8 cellular contexts compared by ENCODE assay signal in genomic region chr1:100249537-100250257, GRCh38. TPM values are rescaled to one million over a fixed set of nuclear protein-coding genes. Genes with fewer than 3 reads are reported as not detected.
DNase-seq lines count a peak whose midpoint lies in the region; ATAC-seq and TF ChIP-seq lines count a peak whose summit lies in the region.

Gene DBT, minus strand, starts transcription at chr1:100249834. Its CDS starts 14 bp downstream, at chr1:100249820.

- no peaks in the 10 kb centered on the region for H4K20me1 ChIP-seq in SK-N-SH (ENCODE audit: insufficient read depth)

- H3K4me2 ChIP-seq in SK-N-SH = peak within 1 kb of the TSS; percentile 86

- H3K9ac ChIP-seq in SK-N-SH = peak within 1 kb of the TSS; percentile 81

- H3K36me3 ChIP-seq in SK-N-SH (replicated peaks in 1 of 2; ENCODE audit: control insufficient read depth in 1 of 2, insufficient read depth in 2 of 2, low read length in 1 of 2) (peaks cover 0 to 8% of the 10 kb centered on the region in 2 experiments), thoracic aorta (no peaks in the 10 kb centered on the region)

- H3K9me3 ChIP-seq in SK-N-SH (no peaks in the 10 kb centered on the region), thoracic aorta (no peaks in the 10 kb centered on the region)

- TF ChIP-seq CTCF in SK-N-SH (IDR thresholded peaks at IDR 0.05) (no peak), omental fat pad (IDR thresholded peaks at IDR 0.05) (no peak), thoracic aorta (IDR thresholded peaks at IDR 0.05) (no peak)

- peak within 1 kb of the TSS; percentile 93 for H2AFZ ChIP-seq in SK-N-SH (ENCODE audit: low read depth)

- H3K4me1 ChIP-seq in SK-N-SH (ENCODE audit: control insufficient read depth in 1 of 2, insufficient read depth in 2 of 2, low read depth in 1 of 2, low read length in 1 of 2) (peaks cover 8 to 10% of the 10 kb centered on the region in 2 experiments; a peak in 3 of 4 replicates), thoracic aorta (ENCODE audit: control insufficient read depth in 1 of 2, low read depth in 2 of 2) (peaks cover 5 to 15% of the 10 kb centered on the region in 2 donors)

- H3K27ac ChIP-seq in SK-N-SH (ENCODE audit: low read depth in 2 of 2, low read length in 1 of 2) = peak within 1 kb of the TSS; percentile 59 to 94
- peak within 1 kb of the TSS; percentile 87 to 96 for H3K27ac ChIP-seq in thoracic aorta

- WGBS in SK-N-SH (ENCODE audit: low lambda C conversion rate) = 1% methylated on average over 27 of the region's 31 CpGs

- DNase-seq in NCI-H1092 (lab: John Stamatoyannopoulos, UW) (peak; percentile 92), SK-N-SH (peak; percentile 89), glomerular visceral epithelial cell (ENCODE audit: extremely low spot score) (peak; percentile 93), omental fat pad (ENCODE audit: low spot score) (peak; percentile 82), thoracic aorta (ENCODE audit: low spot score) (peak; percentile 96)
- DNase-seq in activated naive CD4-positive, alpha-beta T cell treated with anti-CD3 and anti-CD28 coated beads, Interleukin-2, amount 50 U/mL, for 16 hours = peak; percentile 93

- no peaks in the 10 kb centered on the region for H3K9me2 ChIP-seq in SK-N-SH

- POLR2A ChIA-PET in SK-N-SH (lab: Yijun Ruan, JAX) = interaction anchor here (0.6 to 2.6 kb wide), 4 partner anchors 16 to 117 kb away, joined by 3 to 17 read pairs (median 3); partner anchors contain the start of genes RTCA, SASS6 and TRMT13

- CTCF ChIA-PET in SK-N-SH (lab: Yijun Ruan, JAX) = interaction anchor here (1.0 to 1.8 kb wide), 3 partner anchors 28 to 210 kb away, joined by 3 to 6 read pairs (median 5); no protein-coding TSS in a partner anchor

- H3K27me3 ChIP-seq in SK-N-SH (ENCODE audit: insufficient read depth) (no peaks in the 10 kb centered on the region), thoracic aorta (replicated peaks; ENCODE audit: insufficient read depth) (no peaks in the 10 kb centered on the region)

- TF ChIP-seq RAD21 in SK-N-SH (IDR thresholded peaks at IDR 0.05; ENCODE audit: low read length) = no peak

- TF ChIP-seq EP300 in SK-N-SH (IDR thresholded peaks at IDR 0.05; ENCODE audit: borderline replicate concordance in 1 of 2, low read depth in 1 of 2, low read length in 1 of 2) = peak in 1 of 2 experiments; percentile 24; a peak in 1 of 4 replicates

- peaks cover 38% of the 10 kb centered on the region for H3K79me2 ChIP-seq in SK-N-SH (ENCODE audit: insufficient read depth)

- H3K4me3 ChIP-seq in GM08714 (ENCODE audit: low read length) (peak within 1 kb of the TSS; percentile 90), SK-N-SH (ENCODE audit: low read depth in 2 of 2, low read length in 1 of 2) (peak within 1 kb of the TSS; percentile 73 to 91), thoracic aorta (peak within 1 kb of the TSS; percentile 80)

- H3F3A ChIP-seq in SK-N-SH (replicated peaks; ENCODE audit: insufficient read depth) = no peaks in the 10 kb centered on the region

- ATAC-seq in HG02588 (IDR thresholded peaks at IDR 0.05; ENCODE audit: unreplicated experiment) (peak; percentile 100), omental fat pad (ENCODE audit: low FRiP score) (peak; percentile 100), thoracic aorta (ENCODE audit: insufficient number of reproducible peaks, low FRiP score, low read depth) (peak; percentile 97)

TF ChIP-seq in SK-N-SH, 30 proteins besides CTCF, POLR2A, EP300 and RAD21 (continues in another document):
- TF ChIP-seq NRF1 (IDR thresholded peaks at IDR 0.05; ENCODE audit: low read depth, low read length) = no peak
- peak; percentile 68; the same call in 1 of the 2 replicates for TF ChIP-seq MAX (IDR thresholded peaks at IDR 0.05; ENCODE audit: low read depth)
- no peak for TF ChIP-seq TEAD4 (IDR thresholded peaks at IDR 0.05; ENCODE audit: borderline replicate concordance, insufficient read depth)
- TF ChIP-seq MEF2A (IDR thresholded peaks at IDR 0.05; ENCODE audit: borderline replicate concordance, low read depth) = no peak
- peak; percentile 74 for TF ChIP-seq GABPA (IDR thresholded peaks at IDR 0.05; ENCODE audit: low read depth)
- TF ChIP-seq REST (IDR thresholded peaks at IDR 0.05; ENCODE audit: low read depth, low read length) = peak; percentile 70
- peak; percentile 77; the same call in 1 of the 2 replicates for TF ChIP-seq RFX5 (IDR thresholded peaks at IDR 0.05; ENCODE audit: low read length)
- no peak for TF ChIP-seq CHD2 (IDR thresholded peaks at IDR 0.05; ENCODE audit: low read length, partially characterized antibody)
- TF ChIP-seq MXI1 (IDR thresholded peaks at IDR 0.05; ENCODE audit: low read depth, low read length) = peak; percentile 66
- TF ChIP-seq USF1 (IDR thresholded peaks at IDR 0.05; ENCODE audit: borderline replicate concordance, low read depth) = no peak
- TF ChIP-seq USF2 (IDR thresholded peaks at IDR 0.05; ENCODE audit: borderline replicate concordance, low read depth, low read length) = no peak
- TF ChIP-seq GATA2 (CRISPR knock-in tag; IDR thresholded peaks at IDR 0.05) = peak; percentile 46; the same call in 1 of the 2 replicates
- TF ChIP-seq EZH2phosphoT487 (IDR thresholded peaks at IDR 0.05; ENCODE audit: borderline replicate concordance, low read depth) = no peak
- TF ChIP-seq SMC3 (IDR thresholded peaks at IDR 0.05; ENCODE audit: low read depth, low read length) = no peak
- no peak for TF ChIP-seq FOSL2 (IDR thresholded peaks at IDR 0.05; ENCODE audit: borderline replicate concordance, low read depth)
- TF ChIP-seq PBX3 (IDR thresholded peaks at IDR 0.05) = no peak
- no peak for TF ChIP-seq FOXJ3 (CRISPR knock-in tag; IDR thresholded peaks at IDR 0.05)
- peak; percentile 94 for TF ChIP-seq YY1 (IDR thresholded peaks at IDR 0.05; ENCODE audit: low read depth)
- TF ChIP-seq FOXM1 (IDR thresholded peaks at IDR 0.05; ENCODE audit: low read depth) = no peak
- no peak for TF ChIP-seq JUND (IDR thresholded peaks at IDR 0.05)

RNA-seq across cellular contexts. Expression of gene DBT, which starts in this region (rescaled TPM):
- 2.0 and 3.6 TPM in 2 replicates for polyA plus RNA-seq in SK-N-SH (2012; rRNA removed)
- 2.8 and 3.5 TPM in 2 replicates for polyA plus RNA-seq in SK-N-SH (2012; cell fraction: cytosol; rRNA removed)
- 1.9 and 5.3 TPM in 2 replicates for polyA plus RNA-seq in SK-N-SH (2012; cell fraction: nucleus; rRNA removed)
- total RNA-seq in omental fat pad (1 to 10 TPM; 3.4 to 9.8 (median 6.4) TPM), thoracic aorta (1 to 10 TPM; 5.3 to 7.7 TPM)

Comparison
In these comparisons a context has a peak if more than half of its experiments do, and no peak if none do; other contexts are left out.
1. Peak in every context shown above with its lines: DNase-seq, ATAC-seq, H3K4me3 ChIP-seq and H3K27ac ChIP-seq.